Comparison of ENCODE assay signal across 2 cellular contexts in genomic region chr5:149271195-149271716, GRCh38.
TF ChIP-seq lines count a peak whose summit lies in the region.

No MANE protein-coding gene starts in this region.

TF ChIP-seq in GM23338, 12 proteins besides CTCF, POLR2A, EP300 and RAD21 (continued from another document):
- TF ChIP-seq ZNF462 (CRISPR knock-in tag; IDR thresholded peaks at IDR 0.05) (no peak), NANOG (IDR thresholded peaks at IDR 0.05; ENCODE audit: borderline replicate concordance) (no peak), CREB1 (CRISPR knock-in tag; IDR thresholded peaks at IDR 0.05; ENCODE audit: low read depth) (no peak), POLR2AphosphoS5 (IDR thresholded peaks at IDR 0.05; ENCODE audit: low read depth) (no peak)
- TF ChIP-seq, protein P1, sequence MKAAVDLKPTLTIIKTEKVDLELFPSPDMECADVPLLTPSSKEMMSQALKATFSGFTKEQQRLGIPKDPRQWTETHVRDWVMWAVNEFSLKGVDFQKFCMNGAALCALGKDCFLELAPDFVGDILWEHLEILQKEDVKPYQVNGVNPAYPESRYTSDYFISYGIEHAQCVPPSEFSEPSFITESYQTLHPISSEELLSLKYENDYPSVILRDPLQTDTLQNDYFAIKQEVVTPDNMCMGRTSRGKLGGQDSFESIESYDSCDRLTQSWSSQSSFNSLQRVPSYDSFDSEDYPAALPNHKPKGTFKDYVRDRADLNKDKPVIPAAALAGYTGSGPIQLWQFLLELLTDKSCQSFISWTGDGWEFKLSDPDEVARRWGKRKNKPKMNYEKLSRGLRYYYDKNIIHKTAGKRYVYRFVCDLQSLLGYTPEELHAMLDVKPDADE (IDR thresholded peaks at IDR 0.05), result no peak
- TF ChIP-seq, protein P2, sequence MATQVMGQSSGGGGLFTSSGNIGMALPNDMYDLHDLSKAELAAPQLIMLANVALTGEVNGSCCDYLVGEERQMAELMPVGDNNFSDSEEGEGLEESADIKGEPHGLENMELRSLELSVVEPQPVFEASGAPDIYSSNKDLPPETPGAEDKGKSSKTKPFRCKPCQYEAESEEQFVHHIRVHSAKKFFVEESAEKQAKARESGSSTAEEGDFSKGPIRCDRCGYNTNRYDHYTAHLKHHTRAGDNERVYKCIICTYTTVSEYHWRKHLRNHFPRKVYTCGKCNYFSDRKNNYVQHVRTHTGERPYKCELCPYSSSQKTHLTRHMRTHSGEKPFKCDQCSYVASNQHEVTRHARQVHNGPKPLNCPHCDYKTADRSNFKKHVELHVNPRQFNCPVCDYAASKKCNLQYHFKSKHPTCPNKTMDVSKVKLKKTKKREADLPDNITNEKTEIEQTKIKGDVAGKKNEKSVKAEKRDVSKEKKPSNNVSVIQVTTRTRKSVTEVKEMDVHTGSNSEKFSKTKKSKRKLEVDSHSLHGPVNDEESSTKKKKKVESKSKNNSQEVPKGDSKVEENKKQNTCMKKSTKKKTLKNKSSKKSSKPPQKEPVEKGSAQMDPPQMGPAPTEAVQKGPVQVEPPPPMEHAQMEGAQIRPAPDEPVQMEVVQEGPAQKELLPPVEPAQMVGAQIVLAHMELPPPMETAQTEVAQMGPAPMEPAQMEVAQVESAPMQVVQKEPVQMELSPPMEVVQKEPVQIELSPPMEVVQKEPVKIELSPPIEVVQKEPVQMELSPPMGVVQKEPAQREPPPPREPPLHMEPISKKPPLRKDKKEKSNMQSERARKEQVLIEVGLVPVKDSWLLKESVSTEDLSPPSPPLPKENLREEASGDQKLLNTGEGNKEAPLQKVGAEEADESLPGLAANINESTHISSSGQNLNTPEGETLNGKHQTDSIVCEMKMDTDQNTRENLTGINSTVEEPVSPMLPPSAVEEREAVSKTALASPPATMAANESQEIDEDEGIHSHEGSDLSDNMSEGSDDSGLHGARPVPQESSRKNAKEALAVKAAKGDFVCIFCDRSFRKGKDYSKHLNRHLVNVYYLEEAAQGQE (IDR thresholded peaks at IDR 0.05; ENCODE audit: unreplicated experiment), result no peak

TF ChIP-seq in WTC11, 78 proteins besides CTCF, POLR2A, EP300 and RAD21 (continued from another document):
- no peak for TF ChIP-seq USF1 (CRISPR knock-in tag; IDR thresholded peaks at IDR 0.05)
- no peak for TF ChIP-seq PREB (CRISPR knock-in tag; IDR thresholded peaks at IDR 0.05; ENCODE audit: borderline replicate concordance)
- TF ChIP-seq MAX (CRISPR knock-in tag; IDR thresholded peaks at IDR 0.05), result peak; percentile 35; the same call in 1 of the 2 replicates
- TF ChIP-seq, protein P3, sequence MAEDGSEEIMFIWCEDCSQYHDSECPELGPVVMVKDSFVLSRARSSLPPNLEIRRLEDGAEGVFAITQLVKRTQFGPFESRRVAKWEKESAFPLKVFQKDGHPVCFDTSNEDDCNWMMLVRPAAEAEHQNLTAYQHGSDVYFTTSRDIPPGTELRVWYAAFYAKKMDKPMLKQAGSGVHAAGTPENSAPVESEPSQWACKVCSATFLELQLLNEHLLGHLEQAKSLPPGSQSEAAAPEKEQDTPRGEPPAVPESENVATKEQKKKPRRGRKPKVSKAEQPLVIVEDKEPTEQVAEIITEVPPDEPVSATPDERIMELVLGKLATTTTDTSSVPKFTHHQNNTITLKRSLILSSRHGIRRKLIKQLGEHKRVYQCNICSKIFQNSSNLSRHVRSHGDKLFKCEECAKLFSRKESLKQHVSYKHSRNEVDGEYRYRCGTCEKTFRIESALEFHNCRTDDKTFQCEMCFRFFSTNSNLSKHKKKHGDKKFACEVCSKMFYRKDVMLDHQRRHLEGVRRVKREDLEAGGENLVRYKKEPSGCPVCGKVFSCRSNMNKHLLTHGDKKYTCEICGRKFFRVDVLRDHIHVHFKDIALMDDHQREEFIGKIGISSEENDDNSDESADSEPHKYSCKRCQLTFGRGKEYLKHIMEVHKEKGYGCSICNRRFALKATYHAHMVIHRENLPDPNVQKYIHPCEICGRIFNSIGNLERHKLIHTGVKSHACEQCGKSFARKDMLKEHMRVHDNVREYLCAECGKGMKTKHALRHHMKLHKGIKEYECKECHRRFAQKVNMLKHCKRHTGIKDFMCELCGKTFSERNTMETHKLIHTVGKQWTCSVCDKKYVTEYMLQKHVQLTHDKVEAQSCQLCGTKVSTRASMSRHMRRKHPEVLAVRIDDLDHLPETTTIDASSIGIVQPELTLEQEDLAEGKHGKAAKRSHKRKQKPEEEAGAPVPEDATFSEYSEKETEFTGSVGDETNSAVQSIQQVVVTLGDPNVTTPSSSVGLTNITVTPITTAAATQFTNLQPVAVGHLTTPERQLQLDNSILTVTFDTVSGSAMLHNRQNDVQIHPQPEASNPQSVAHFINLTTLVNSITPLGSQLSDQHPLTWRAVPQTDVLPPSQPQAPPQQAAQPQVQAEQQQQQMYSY (CRISPR knock-in tag; IDR thresholded peaks at IDR 0.05), result 0 out of 2 replicates have a peak, but pooled peaks have one; percentile 20
- TF ChIP-seq ZNF423 (CRISPR knock-in tag; IDR thresholded peaks at IDR 0.05), result peak; percentile 57; the same call in 1 of the 2 replicates
- peak; percentile 48; the same call in 1 of the 2 replicates for TF ChIP-seq ETV6 (CRISPR knock-in tag; IDR thresholded peaks at IDR 0.05)
- TF ChIP-seq NR2C2 (CRISPR knock-in tag; IDR thresholded peaks at IDR 0.05), result no peak
- peak; percentile 48; the same call in 1 of the 2 replicates for TF ChIP-seq FOXK1 (CRISPR knock-in tag; IDR thresholded peaks at IDR 0.05)
